ENCODE assay signal across 30 cellular contexts in the genomic region with DNA sequence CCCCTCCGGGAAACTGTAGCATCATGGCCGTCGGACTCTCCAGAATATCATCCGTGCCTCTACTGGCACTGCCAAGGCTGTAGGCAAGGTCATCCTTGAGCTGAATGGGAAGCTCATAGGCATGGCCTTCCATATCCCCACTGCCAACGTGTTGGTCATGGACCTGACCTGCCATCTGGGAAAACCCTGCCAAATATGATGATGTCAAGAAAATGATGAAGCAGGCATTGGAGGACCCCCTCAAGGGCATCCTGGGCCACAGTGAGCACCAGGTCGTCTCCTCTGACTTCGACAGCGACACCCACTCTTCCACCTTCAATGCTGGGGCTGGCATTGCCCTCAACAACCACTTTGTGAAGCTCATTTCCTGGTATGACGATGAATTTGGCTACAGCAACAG.
"Had no signal": no experiment of that assay in that cellular context is flagged by ENCODE, and none has a peak within 500 bp of the region (broad histone marks: within the 10 kb centered on the region; RNA-seq: fewer than 3 reads in every experiment).

No MANE protein-coding gene starts in this region.

- H3K9me3 ChIP-seq: left lung, neutrophil, ovary, right lobe of liver, upper lobe of left lung had no signal

- H3K4me1 ChIP-seq: neural progenitor cell, right atrium auricular region, right lobe of liver, tibial nerve, upper lobe of left lung had no signal

- H3K4me2 ChIP-seq: neural progenitor cell, smooth muscle cell had no signal

- H3K9me3 Mint-ChIP-seq: immature natural killer cell; natural killer cell; stimulated activated naive CD8-positive, alpha-beta T cell treated with anti-CD3 and anti-CD28 coated beads, Interleukin-15, amount 100 ng/mL, for 72 hours had no signal

- H3K27me3 ChIP-seq: left lung, neural progenitor cell, neutrophil, ovary, right atrium auricular region, right lobe of liver, tibial nerve, upper lobe of left lung had no signal

- DNase-seq: hypothalamus; immature natural killer cell; kidney; left colon; left lung; mesendoderm; naive B cell; natural killer cell; nephron progenitor cell; occipital lobe; ovary; right lobe of liver; stimulated activated CD4-positive, alpha-beta T cell treated with anti-CD3 and anti-CD28 coated beads, Interleukin-1b, Interleukin-23, amount 100 ng/mL, for 48 hours; stimulated activated CD4-positive, alpha-beta T cell treated with anti-CD3 and anti-CD28 coated beads, Interleukin-2, amount 100 ng/mL, for 48 hours; stimulated activated CD4-positive, alpha-beta T cell treated with anti-CD3 and anti-CD28 coated beads, Interleukin-4, amount 100 ng/mL, for 4 hours; stimulated activated CD8-positive, alpha-beta memory T cell treated with anti-CD3 and anti-CD28 coated beads, Interleukin-4, amount 100 ng/mL, for 48 hours; stimulated activated naive CD4-positive, alpha-beta T cell treated with Interleukin-2 at 50 U/mL for 16 hours; substantia nigra; upper lobe of left lung had no signal

- ATAC-seq: left colon; left lung; natural killer cell; right lobe of liver; stimulated activated memory B cell treated with anti-CD40 and anti-IgM and Interleukin-4, amounts not matched to agents 10 μg/mL and 1 μg/mL and 100 μg/mL, for 72 hours; stimulated activated naive CD8-positive, alpha-beta T cell treated with anti-CD3 and anti-CD28 coated beads, Interleukin-15, amount 100 ng/mL, for 72 hours had no signal

- H3K4me3 Mint-ChIP-seq: immature natural killer cell; mesothelial cell of epicardium; naive B cell; natural killer cell; nephron progenitor cell; neural progenitor cell; stimulated activated memory B cell treated with anti-CD40 and anti-IgM and Interleukin-4, amounts not matched to agents 10 μg/mL and 1 μg/mL and 100 μg/mL, for 72 hours; stimulated activated naive CD8-positive, alpha-beta T cell treated with anti-CD3 and anti-CD28 coated beads, Interleukin-15, amount 100 ng/mL, for 72 hours had no signal

- H3K4me3 ChIP-seq: left lung, lung, neural progenitor cell, ovary, right atrium auricular region, right lobe of liver, smooth muscle cell, tibial nerve, upper lobe of left lung had no signal

- H3K36me3 Mint-ChIP-seq: immature natural killer cell, mesothelial cell of epicardium, natural killer cell, neural progenitor cell had no signal

- H3K27ac Mint-ChIP-seq: immature natural killer cell; mesothelial cell of epicardium; naive B cell; natural killer cell; nephron progenitor cell; neural progenitor cell; progenitor cell of endocrine pancreas; stimulated activated memory B cell treated with anti-CD40 and anti-IgM and Interleukin-4, amounts not matched to agents 10 μg/mL and 1 μg/mL and 100 μg/mL, for 72 hours; stimulated activated naive CD8-positive, alpha-beta T cell treated with anti-CD3 and anti-CD28 coated beads, Interleukin-15, amount 100 ng/mL, for 72 hours had no signal

- H2AFZ ChIP-seq: neural progenitor cell had no signal

- H3K27ac ChIP-seq: left lung, neural progenitor cell, neutrophil, ovary, right atrium auricular region, right lobe of liver, tibial nerve, upper lobe of left lung had no signal

- H3K9ac ChIP-seq: neural progenitor cell had no signal

- H3K4me1 Mint-ChIP-seq: immature natural killer cell; mesothelial cell of epicardium; neural progenitor cell; stimulated activated naive CD8-positive, alpha-beta T cell treated with anti-CD3 and anti-CD28 coated beads, Interleukin-15, amount 100 ng/mL, for 72 hours had no signal

- H3K36me3 ChIP-seq: left lung, neural progenitor cell, neutrophil, ovary, right atrium auricular region, right lobe of liver, tibial nerve, upper lobe of left lung had no signal

- FAIRE-seq: islet of Langerhans, kidney had no signal
